ENCODE assay signal across 34 cellular contexts in genomic region chr16:63061319-63061718, GRCh38.
"Had no signal": no experiment of that assay in that cellular context is flagged by ENCODE, and none has a peak within 500 bp of the region (broad histone marks: within the 10 kb centered on the region; RNA-seq: fewer than 3 reads in every experiment).

No MANE protein-coding gene starts in this region.

- H3K9me3 ChIP-seq: body of pancreas, gastrocnemius medialis, lower lobe of right lung, upper lobe of left lung had no signal

- ATAC-seq: activated CD8-positive, alpha-beta memory T cell treated with anti-CD3 and anti-CD28 coated beads, Interleukin-2, amount 10 ng/mL, durations not matched to agents 7 days and 5 days; activated CD8-positive, alpha-beta T cell treated with anti-CD3 and anti-CD28 coated beads, Interleukin-2, amount 10 ng/mL, durations not matched to agents 7 days and 5 days; activated T-cell treated with anti-CD3 and anti-CD28 coated beads, Interleukin-2, amount 50 U/mL, for 72 hours; body of pancreas; gastrocnemius medialis; left lobe of liver; lower lobe of right lung; natural killer cell; sciatic nerve; stimulated activated effector memory CD8-positive, alpha-beta T cell treated with anti-CD3 and anti-CD28 coated beads, Interleukin-12 subunit alpha, Interleukin-12 subunit beta, amount 100 ng/mL, for 72 hours; stimulated activated naive CD8-positive, alpha-beta T cell treated with anti-CD3 and anti-CD28 coated beads, Interleukin-15, amount 100 ng/mL, for 72 hours had no signal

- H3K9ac ChIP-seq: neural progenitor cell had no signal

- H3K9me3 Mint-ChIP-seq: neural progenitor cell had no signal

- DNase-seq: activated CD4-positive, alpha-beta T cell treated with anti-CD3 and anti-CD28 coated beads for 1 hour; activated CD4-positive, alpha-beta T cell treated with anti-CD3 and anti-CD28 coated beads, Interleukin-2, amount 50 U/mL, for 1 hour; activated CD8-positive, alpha-beta memory T cell treated with anti-CD3 and anti-CD28 coated beads, Interleukin-2, amount 10 ng/mL, durations not matched to agents 7 days and 5 days; activated CD8-positive, alpha-beta T cell treated with anti-CD3 and anti-CD28 coated beads, Interleukin-2, amount 10 ng/mL, durations not matched to agents 7 days and 5 days; activated naive CD4-positive, alpha-beta T cell; activated T-cell treated with anti-CD3 and anti-CD28 coated beads for 4 hours; activated T-cell treated with anti-CD3 and anti-CD28 coated beads, Interleukin-2, amount 50 U/mL, for 72 hours; body of pancreas; cerebellar nuclear complex; dorsolateral prefrontal cortex; effector memory CD4-positive, alpha-beta T cell; erythroblast; gastrocnemius medialis; immature natural killer cell; kidney glomerular epithelial cell; lower lobe of right lung; mesenchymal stem cell; natural killer cell; stimulated activated CD4-positive, alpha-beta T cell treated with anti-CD3 and anti-CD28 coated beads, Interleukin-4, amount 100 ng/mL, for 24 hours; stimulated activated naive CD8-positive, alpha-beta T cell treated with anti-CD3 and anti-CD28 coated beads, Interleukin-15, amount 100 ng/mL, for 72 hours; substantia nigra; SW 1271; T-helper 9 cell; upper lobe of left lung had no signal

- H3K36me3 Mint-ChIP-seq: activated CD8-positive, alpha-beta memory T cell treated with anti-CD3 and anti-CD28 coated beads, Interleukin-2, amount 10 ng/mL, durations not matched to agents 7 days and 5 days; activated naive CD8-positive, alpha-beta T cell; natural killer cell; neural progenitor cell; stimulated activated effector memory CD8-positive, alpha-beta T cell treated with anti-CD3 and anti-CD28 coated beads, Interleukin-12 subunit alpha, Interleukin-12 subunit beta, amount 100 ng/mL, for 72 hours had no signal

- H3K4me2 ChIP-seq: hepatocyte, neural progenitor cell had no signal

- H3K27ac ChIP-seq: body of pancreas, cardiac muscle cell, coronary artery, dorsolateral prefrontal cortex, gastrocnemius medialis, hepatocyte, lower lobe of right lung, neural progenitor cell, skin epidermis, upper lobe of left lung had no signal

- H3K27me3 ChIP-seq: body of pancreas, cardiac muscle cell, dorsolateral prefrontal cortex, gastrocnemius medialis, hepatocyte, neural progenitor cell, upper lobe of left lung had no signal

- H2AFZ ChIP-seq: hepatocyte, neural progenitor cell had no signal

- H3K4me3 ChIP-seq: body of pancreas, cardiac muscle cell, coronary artery, dorsolateral prefrontal cortex, gastrocnemius medialis, hepatocyte, lower lobe of right lung, neural progenitor cell, skin epidermis, upper lobe of left lung had no signal

- H3K4me1 Mint-ChIP-seq: activated CD8-positive, alpha-beta memory T cell treated with anti-CD3 and anti-CD28 coated beads, Interleukin-2, amount 10 ng/mL, durations not matched to agents 7 days and 5 days; immature natural killer cell; natural killer cell; neural progenitor cell; stimulated activated effector memory CD8-positive, alpha-beta T cell treated with anti-CD3 and anti-CD28 coated beads, Interleukin-12 subunit alpha, Interleukin-12 subunit beta, amount 100 ng/mL, for 72 hours; stimulated activated naive CD8-positive, alpha-beta T cell treated with anti-CD3 and anti-CD28 coated beads, Interleukin-15, amount 100 ng/mL, for 72 hours had no signal

- H3K4me3 Mint-ChIP-seq: activated CD8-positive, alpha-beta memory T cell treated with anti-CD3 and anti-CD28 coated beads, Interleukin-2, amount 10 ng/mL, durations not matched to agents 7 days and 5 days; activated CD8-positive, alpha-beta T cell treated with anti-CD3 and anti-CD28 coated beads, Interleukin-2, amount 10 ng/mL, durations not matched to agents 7 days and 5 days; activated naive CD8-positive, alpha-beta T cell; activated T-cell treated with anti-CD3 and anti-CD28 coated beads, Interleukin-2, amount 50 U/mL, for 72 hours; immature natural killer cell; natural killer cell; neural progenitor cell; stimulated activated effector memory CD8-positive, alpha-beta T cell treated with anti-CD3 and anti-CD28 coated beads, Interleukin-12 subunit alpha, Interleukin-12 subunit beta, amount 100 ng/mL, for 72 hours; stimulated activated naive CD8-positive, alpha-beta T cell treated with anti-CD3 and anti-CD28 coated beads, Interleukin-15, amount 100 ng/mL, for 72 hours; T-helper 1 cell treated with Interleukin-12 subunit alpha and Interleukin-12 subunit beta and Interleukin-4 antibody, amounts not matched to agents 30 μg/mL and 1 μg/mL, for 36 hours had no signal

- H3K27me3 Mint-ChIP-seq: activated CD8-positive, alpha-beta memory T cell treated with anti-CD3 and anti-CD28 coated beads, Interleukin-2, amount 10 ng/mL, durations not matched to agents 7 days and 5 days; activated naive CD8-positive, alpha-beta T cell; stimulated activated naive CD8-positive, alpha-beta T cell treated with anti-CD3 and anti-CD28 coated beads, Interleukin-15, amount 100 ng/mL, for 72 hours had no signal

- H3K4me1 ChIP-seq: body of pancreas, gastrocnemius medialis, lower lobe of right lung, upper lobe of left lung had no signal

- H3K36me3 ChIP-seq: cardiac muscle cell, gastrocnemius medialis, lower lobe of right lung, neural progenitor cell, upper lobe of left lung had no signal

- H3K27ac Mint-ChIP-seq: activated CD8-positive, alpha-beta memory T cell treated with anti-CD3 and anti-CD28 coated beads, Interleukin-2, amount 10 ng/mL, durations not matched to agents 7 days and 5 days; activated CD8-positive, alpha-beta T cell treated with anti-CD3 and anti-CD28 coated beads, Interleukin-2, amount 10 ng/mL, durations not matched to agents 7 days and 5 days; activated naive CD8-positive, alpha-beta T cell; activated T-cell treated with anti-CD3 and anti-CD28 coated beads, Interleukin-2, amount 50 U/mL, for 72 hours; immature natural killer cell; natural killer cell; neural progenitor cell; stimulated activated effector memory CD8-positive, alpha-beta T cell treated with anti-CD3 and anti-CD28 coated beads, Interleukin-12 subunit alpha, Interleukin-12 subunit beta, amount 100 ng/mL, for 72 hours; stimulated activated naive CD8-positive, alpha-beta T cell treated with anti-CD3 and anti-CD28 coated beads, Interleukin-15, amount 100 ng/mL, for 72 hours; T-helper 1 cell treated with Interleukin-12 subunit alpha and Interleukin-12 subunit beta and Interleukin-4 antibody, amounts not matched to agents 30 μg/mL and 1 μg/mL, for 36 hours had no signal
